ENCODE assay signal across 10 cellular contexts in genomic region chr10:14586901-14587300, GRCh38.
A peak's percentile ranks its signal among the peaks of the same experiment; 100 is the strongest.
DNase-seq lines count a peak whose midpoint lies in the region; ATAC-seq, FAIRE-seq and TF ChIP-seq lines count a peak whose summit lies in the region.
"Had no signal": no experiment of that assay in that cellular context is flagged by ENCODE, and none has a peak within 500 bp of the region (broad histone marks: within the 10 kb centered on the region; RNA-seq: fewer than 3 reads in every experiment).

No MANE protein-coding gene starts in this region.

- H3K27ac ChIP-seq in coronary artery (peak overlapping the region; percentile 66 to 70), kidney (ENCODE audit: low read depth in 2 of 2, low read length in 2 of 2) (peak overlapping the region in 1 of 2 donors; percentile 65), neural progenitor cell (no peak overlapping the region)
- H3K27ac ChIP-seq: ovary had no signal

- POLR2A ChIA-PET in WTC11 (lab: Charles Lee) = no interaction called here

- H3K9me3 ChIP-seq in kidney (ENCODE audit: control insufficient read depth in 1 of 2, low read length in 2 of 2) = no peaks in the 10 kb centered on the region
- no peaks in the 10 kb centered on the region for H3K9me3 ChIP-seq in neural progenitor cell (ENCODE audit: low read depth)
- H3K9me3 ChIP-seq: ovary had no signal

- H3K79me2 ChIP-seq in neural progenitor cell (ENCODE audit: low read depth) = peaks cover 40% of the 10 kb centered on the region

- H3K36me3 ChIP-seq in kidney (ENCODE audit: control insufficient read depth in 1 of 2, insufficient read depth in 2 of 2, low read length in 2 of 2) (peaks cover 0 to 3% of the 10 kb centered on the region in 2 donors), neural progenitor cell (no peaks in the 10 kb centered on the region)
- H3K36me3 ChIP-seq: ovary had no signal

- H3K9ac ChIP-seq in kidney (ENCODE audit: low read length in 2 of 2) (no peak overlapping the region), neural progenitor cell (no peak overlapping the region)

- H3K4me3 Mint-ChIP-seq in WTC11 = no peak overlapping the region
- no peak overlapping the region for H3K4me3 Mint-ChIP-seq in neural progenitor cell

- peaks cover 66% of the 10 kb centered on the region for H3K4me1 Mint-ChIP-seq in WTC11
- H3K4me1 Mint-ChIP-seq in neural progenitor cell = peaks cover 17% of the 10 kb centered on the region

- H2AFZ ChIP-seq in neural progenitor cell (replicated peaks) = no peak overlapping the region

- no peak for ATAC-seq in WTC11
- ATAC-seq in GM19455 (IDR thresholded peaks at IDR 0.05; ENCODE audit: unreplicated experiment) = no peak

- no peaks in the 10 kb centered on the region for H3K27me3 Mint-ChIP-seq in WTC11 (ENCODE audit: low read depth)
- peaks cover 2% of the 10 kb centered on the region for H3K27me3 Mint-ChIP-seq in neural progenitor cell (ENCODE audit: insufficient read depth, low read depth)

- H3K27ac Mint-ChIP-seq in WTC11 (peak overlapping the region; percentile 77), neural progenitor cell (no peak overlapping the region)

- H4K20me1 ChIP-seq in neural progenitor cell (ENCODE audit: low read depth) = no peaks in the 10 kb centered on the region

- H3K9me3 Mint-ChIP-seq in WTC11 (no peaks in the 10 kb centered on the region), neural progenitor cell (peaks cover 4% of the 10 kb centered on the region)

- CTCF ChIA-PET in WTC11 (lab: Charles Lee) = no interaction called here

- FAIRE-seq in kidney (lab: Jason Lieb, UNC) = no peak

- H3K36me3 Mint-ChIP-seq in WTC11 (no peaks in the 10 kb centered on the region), neural progenitor cell (peaks cover 25% of the 10 kb centered on the region)

- intact Hi-C loops in kidney (cut with DNase I) = no loop called here

- no peak overlapping the region for H3K4me2 ChIP-seq in neural progenitor cell

- no peak for TF ChIP-seq CTCF in WTC11 (IDR thresholded peaks at IDR 0.05)
- no peak for TF ChIP-seq CTCF in coronary artery (IDR thresholded peaks at IDR 0.05)
- no peak for TF ChIP-seq CTCF in kidney (IDR thresholded peaks at IDR 0.05; ENCODE audit: borderline replicate concordance, extremely low read depth, insufficient read depth)
- no peak for TF ChIP-seq CTCF in neural progenitor cell (IDR thresholded peaks at IDR 0.05)

- no peaks in the 10 kb centered on the region for H3K27me3 ChIP-seq in neural progenitor cell
- H3K27me3 ChIP-seq: ovary had no signal

- no peaks in the 10 kb centered on the region for H3F3A ChIP-seq in neural progenitor cell (ENCODE audit: low read depth)

- H3K4me3 ChIP-seq in coronary artery = no peak overlapping the region
- no peak overlapping the region for H3K4me3 ChIP-seq in kidney (ENCODE audit: low read length in 2 of 2)
- H3K4me3 ChIP-seq in neural progenitor cell = no peak overlapping the region
- H3K4me3 ChIP-seq: ovary had no signal

- DNase-seq in activated T-cell treated with anti-CD3 and anti-CD28 coated beads for 1 hour (ENCODE audit: low read depth) = peak; percentile 49
- no peak for DNase-seq in activated T-cell treated with anti-CD3 and anti-CD28 coated beads, Interleukin-2, amount 50 U/mL, for 48 hours
- DNase-seq in WTC11 (ENCODE audit: low spot score) = no peak
- no peak for DNase-seq in coronary artery (ENCODE audit: low spot score)
- DNase-seq in stimulated activated naive CD4-positive, alpha-beta T cell treated with Interleukin-2 at 50 U/mL for 16 hours (lab: John Stamatoyannopoulos, UW) = peak; percentile 41
- no peak for DNase-seq in kidney
- DNase-seq in neural progenitor cell (ENCODE audit: low spot score) = no peak
- DNase-seq: ovary, T1000 had no signal

- H3K4me1 ChIP-seq in kidney (ENCODE audit: control insufficient read depth in 1 of 2, insufficient read depth in 1 of 2, low read depth in 1 of 2, low read length in 2 of 2) (peaks cover 8 to 18% of the 10 kb centered on the region in 2 donors), neural progenitor cell (peaks cover 9% of the 10 kb centered on the region)

TF ChIP-seq in WTC11, 78 proteins besides CTCF, POLR2A, EP300 and RAD21 (continues in another document):
- TF ChIP-seq, protein P1, sequence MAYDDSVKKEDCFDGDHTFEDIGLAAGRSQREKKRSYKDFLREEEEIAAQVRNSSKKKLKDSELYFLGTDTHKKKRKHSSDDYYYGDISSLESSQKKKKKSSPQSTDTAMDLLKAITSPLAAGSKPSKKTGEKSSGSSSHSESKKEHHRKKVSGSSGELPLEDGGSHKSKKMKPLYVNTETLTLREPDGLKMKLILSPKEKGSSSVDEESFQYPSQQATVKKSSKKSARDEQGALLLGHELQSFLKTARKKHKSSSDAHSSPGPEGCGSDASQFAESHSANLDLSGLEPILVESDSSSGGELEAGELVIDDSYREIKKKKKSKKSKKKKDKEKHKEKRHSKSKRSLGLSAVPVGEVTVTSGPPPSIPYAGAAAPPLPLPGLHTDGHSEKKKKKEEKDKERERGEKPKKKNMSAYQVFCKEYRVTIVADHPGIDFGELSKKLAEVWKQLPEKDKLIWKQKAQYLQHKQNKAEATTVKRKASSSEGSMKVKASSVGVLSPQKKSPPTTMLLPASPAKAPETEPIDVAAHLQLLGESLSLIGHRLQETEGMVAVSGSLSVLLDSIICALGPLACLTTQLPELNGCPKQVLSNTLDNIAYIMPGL (CRISPR knock-in tag; IDR thresholded peaks at IDR 0.05) = no peak
- TF ChIP-seq TEAD1 (CRISPR knock-in tag; IDR thresholded peaks at IDR 0.05) = no peak
- TF ChIP-seq, protein P2, sequence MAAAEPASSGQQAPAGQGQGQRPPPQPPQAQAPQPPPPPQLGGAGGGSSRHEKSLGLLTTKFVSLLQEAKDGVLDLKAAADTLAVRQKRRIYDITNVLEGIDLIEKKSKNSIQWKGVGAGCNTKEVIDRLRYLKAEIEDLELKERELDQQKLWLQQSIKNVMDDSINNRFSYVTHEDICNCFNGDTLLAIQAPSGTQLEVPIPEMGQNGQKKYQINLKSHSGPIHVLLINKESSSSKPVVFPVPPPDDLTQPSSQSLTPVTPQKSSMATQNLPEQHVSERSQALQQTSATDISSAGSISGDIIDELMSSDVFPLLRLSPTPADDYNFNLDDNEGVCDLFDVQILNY (CRISPR knock-in tag; IDR thresholded peaks at IDR 0.05) = no peak
- no peak for TF ChIP-seq IRF2 (CRISPR knock-in tag; IDR thresholded peaks at IDR 0.05; ENCODE audit: borderline replicate concordance, low read depth)
- TF ChIP-seq ZBTB43 (CRISPR knock-in tag; IDR thresholded peaks at IDR 0.05) = no peak
- TF ChIP-seq, protein P3, sequence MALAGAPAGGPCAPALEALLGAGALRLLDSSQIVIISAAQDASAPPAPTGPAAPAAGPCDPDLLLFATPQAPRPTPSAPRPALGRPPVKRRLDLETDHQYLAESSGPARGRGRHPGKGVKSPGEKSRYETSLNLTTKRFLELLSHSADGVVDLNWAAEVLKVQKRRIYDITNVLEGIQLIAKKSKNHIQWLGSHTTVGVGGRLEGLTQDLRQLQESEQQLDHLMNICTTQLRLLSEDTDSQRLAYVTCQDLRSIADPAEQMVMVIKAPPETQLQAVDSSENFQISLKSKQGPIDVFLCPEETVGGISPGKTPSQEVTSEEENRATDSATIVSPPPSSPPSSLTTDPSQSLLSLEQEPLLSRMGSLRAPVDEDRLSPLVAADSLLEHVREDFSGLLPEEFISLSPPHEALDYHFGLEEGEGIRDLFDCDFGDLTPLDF (CRISPR knock-in tag; IDR thresholded peaks at IDR 0.05) = no peak
- TF ChIP-seq FOXP1 (CRISPR knock-in tag; IDR thresholded peaks at IDR 0.05; ENCODE audit: borderline replicate concordance) = no peak
- TF ChIP-seq, protein P4, sequence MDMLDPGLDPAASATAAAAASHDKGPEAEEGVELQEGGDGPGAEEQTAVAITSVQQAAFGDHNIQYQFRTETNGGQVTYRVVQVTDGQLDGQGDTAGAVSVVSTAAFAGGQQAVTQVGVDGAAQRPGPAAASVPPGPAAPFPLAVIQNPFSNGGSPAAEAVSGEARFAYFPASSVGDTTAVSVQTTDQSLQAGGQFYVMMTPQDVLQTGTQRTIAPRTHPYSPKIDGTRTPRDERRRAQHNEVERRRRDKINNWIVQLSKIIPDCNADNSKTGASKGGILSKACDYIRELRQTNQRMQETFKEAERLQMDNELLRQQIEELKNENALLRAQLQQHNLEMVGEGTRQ (CRISPR knock-in tag; IDR thresholded peaks at IDR 0.05) = no peak
- TF ChIP-seq NR3C1 (CRISPR knock-in tag; conservative IDR thresholded peaks at IDR 0.05; ENCODE audit: low read depth) = no peak
- no peak for TF ChIP-seq PRDM15 (CRISPR knock-in tag; IDR thresholded peaks at IDR 0.05)

Comparison
In these comparisons a context has a peak if more than half of its experiments do, and no peak if none do; other contexts are left out.
1. DNase-seq: peak in activated T-cell treated with anti-CD3 and anti-CD28 coated beads for 1 hour (single experiment) and stimulated activated naive CD4-positive, alpha-beta T cell treated with Interleukin-2 at 50 U/mL for 16 hours (single experiment); none in activated T-cell treated with anti-CD3 and anti-CD28 coated beads, Interleukin-2, amount 50 U/mL, for 48 hours (0 of 2), WTC11 (single experiment), coronary artery (single experiment), kidney (single experiment) and neural progenitor cell (single experiment).